Comparison of ENCODE assay signal across 26 cellular contexts in genomic region chr13:93216122-93216521, GRCh38. TPM values are rescaled to one million over a fixed set of nuclear protein-coding genes. Genes with fewer than 3 reads are reported as not detected.
"Had no signal": no experiment of that assay in that cellular context is flagged by ENCODE, and none has a peak within 500 bp of the region (broad histone marks: within the 10 kb centered on the region; RNA-seq: fewer than 3 reads in every experiment).

No MANE protein-coding gene starts in this region.

- H3K4me3 Mint-ChIP-seq: activated CD8-positive, alpha-beta T cell treated with anti-CD3 and anti-CD28 coated beads for 36 hours; activated naive CD8-positive, alpha-beta T cell treated with anti-CD3 and anti-CD28 coated beads, Interleukin-2, amount 10 ng/mL, durations not matched to agents 7 days and 5 days; stimulated activated naive CD8-positive, alpha-beta T cell treated with anti-CD3 and anti-CD28 coated beads, Interleukin-15, amount 100 ng/mL, for 72 hours; T-cell had no signal

- H3K36me3 ChIP-seq: gastrocnemius medialis, heart left ventricle, ovary, suprapubic skin, transverse colon, uterus had no signal

- DNase-seq: activated CD4-positive, alpha-beta T cell treated with anti-CD3 and anti-CD28 coated beads for 48 hours; activated CD4-positive, CD25-positive, alpha-beta regulatory T cell; activated CD8-positive, alpha-beta T cell treated with anti-CD3 and anti-CD28 coated beads for 36 hours; activated naive CD4-positive, alpha-beta T cell treated with Interleukin-2 at 50 U/mL for 16 hours; activated naive CD8-positive, alpha-beta T cell treated with anti-CD3 and anti-CD28 coated beads, Interleukin-2, amount 10 ng/mL, durations not matched to agents 7 days and 5 days; activated T-cell treated with anti-CD3 and anti-CD28 coated beads, Interleukin-2, amount 50 U/mL, for 1 hour; amygdala; caudate nucleus; erythroblast; gastrocnemius medialis; heart left ventricle; kidney; ovary; psoas muscle; right cardiac atrium; stimulated activated CD4-positive, alpha-beta T cell treated with anti-CD3 and anti-CD28 coated beads, Interleukin-2, amount 100 ng/mL, for 48 hours; stimulated activated naive CD8-positive, alpha-beta T cell treated with anti-CD3 and anti-CD28 coated beads, Interleukin-15, amount 100 ng/mL, for 72 hours; T-cell; T-helper 9 cell; transverse colon; uterus had no signal

- H3K27me3 ChIP-seq: gastrocnemius medialis, heart left ventricle, ovary, suprapubic skin, transverse colon, uterus had no signal

- H3K4me1 Mint-ChIP-seq: activated naive CD8-positive, alpha-beta T cell treated with anti-CD3 and anti-CD28 coated beads, Interleukin-2, amount 10 ng/mL, durations not matched to agents 7 days and 5 days; stimulated activated naive CD8-positive, alpha-beta T cell treated with anti-CD3 and anti-CD28 coated beads, Interleukin-15, amount 100 ng/mL, for 72 hours; T-cell had no signal

- H3K27me3 Mint-ChIP-seq: activated CD8-positive, alpha-beta T cell treated with anti-CD3 and anti-CD28 coated beads for 36 hours; activated naive CD8-positive, alpha-beta T cell treated with anti-CD3 and anti-CD28 coated beads, Interleukin-2, amount 10 ng/mL, durations not matched to agents 7 days and 5 days; stimulated activated naive CD8-positive, alpha-beta T cell treated with anti-CD3 and anti-CD28 coated beads, Interleukin-15, amount 100 ng/mL, for 72 hours; T-cell had no signal

- H3K27ac Mint-ChIP-seq: activated CD8-positive, alpha-beta T cell treated with anti-CD3 and anti-CD28 coated beads for 36 hours; activated naive CD8-positive, alpha-beta T cell treated with anti-CD3 and anti-CD28 coated beads, Interleukin-2, amount 10 ng/mL, durations not matched to agents 7 days and 5 days; activated T-helper 2 cell treated with anti-CD3 and anti-CD28 coated beads, Interferon-gamma antibody, Interleukin-2, Interleukin-4, amounts not matched to agents 10 μg/mL and 5 μg/mL and 100 μg/mL, durations not matched to agents 14 hours and 24 hours and 36 hours; stimulated activated naive CD8-positive, alpha-beta T cell treated with anti-CD3 and anti-CD28 coated beads, Interleukin-15, amount 100 ng/mL, for 72 hours; T-cell had no signal

- H3K4me1 ChIP-seq: gastrocnemius medialis, heart left ventricle, psoas muscle, suprapubic skin, transverse colon, uterus had no signal

- H3K9me3 Mint-ChIP-seq: activated CD8-positive, alpha-beta T cell treated with anti-CD3 and anti-CD28 coated beads for 36 hours; activated naive CD8-positive, alpha-beta T cell treated with anti-CD3 and anti-CD28 coated beads, Interleukin-2, amount 10 ng/mL, durations not matched to agents 7 days and 5 days; activated T-helper 2 cell treated with anti-CD3 and anti-CD28 coated beads, Interferon-gamma antibody, Interleukin-2, Interleukin-4, amounts not matched to agents 10 μg/mL and 5 μg/mL and 100 μg/mL, durations not matched to agents 14 hours and 24 hours and 36 hours; T-cell had no signal

- ATAC-seq: activated CD8-positive, alpha-beta T cell treated with anti-CD3 and anti-CD28 coated beads for 36 hours; gastrocnemius medialis; heart left ventricle; left lobe of liver; psoas muscle; right cardiac atrium; stimulated activated naive CD8-positive, alpha-beta T cell treated with anti-CD3 and anti-CD28 coated beads, Interleukin-15, amount 100 ng/mL, for 72 hours; T-cell had no signal

- H3K27ac ChIP-seq: gastrocnemius medialis, heart left ventricle, ovary, psoas muscle, skin epidermis, suprapubic skin, transverse colon, uterus had no signal

- H3K4me3 ChIP-seq: gastrocnemius medialis, heart left ventricle, lung, ovary, psoas muscle, skin epidermis, suprapubic skin, transverse colon, uterus had no signal

- H3K9me3 ChIP-seq: gastrocnemius medialis, heart left ventricle, ovary, psoas muscle, suprapubic skin, transverse colon, uterus had no signal

- H3K36me3 Mint-ChIP-seq: activated naive CD8-positive, alpha-beta T cell treated with anti-CD3 and anti-CD28 coated beads, Interleukin-2, amount 10 ng/mL, durations not matched to agents 7 days and 5 days; T-cell had no signal

RNA-seq across cellular contexts. Expression of gene GPC6, which starts 10.5 kb away (rescaled TPM):
- total RNA-seq: activated CD8-positive, alpha-beta T cell treated with anti-CD3 and anti-CD28 coated beads for 36 hours; activated naive CD8-positive, alpha-beta T cell treated with anti-CD3 and anti-CD28 coated beads, Interleukin-2, amount 10 ng/mL, durations not matched to agents 7 days and 5 days; activated T-helper 2 cell treated with anti-CD3 and anti-CD28 coated beads, Interferon-gamma antibody, Interleukin-2, Interleukin-4, amounts not matched to agents 10 μg/mL and 5 μg/mL and 100 μg/mL, durations not matched to agents 14 hours and 24 hours and 36 hours had no signal
